In genomic region chr11:324611-325517, GRCh38 we compare ENCODE assay signal across 10 cellular contexts. TPM values are rescaled to one million over a fixed set of nuclear protein-coding genes. Genes with fewer than 3 reads are reported as not detected.
DNase-seq lines count a peak whose midpoint lies in the region; ATAC-seq, FAIRE-seq and TF ChIP-seq lines count a peak whose summit lies in the region.
"Not testable (repeated sequence)": the region's sequence is repeated elsewhere in the genome, so short reads cannot be mapped to it uniquely, and the experiment has no call there.
"Had no signal": no experiment of that assay in that cellular context is flagged by ENCODE, and none has a peak within 500 bp of the region (broad histone marks: within the 10 kb centered on the region; RNA-seq: fewer than 3 reads in every experiment).

No MANE protein-coding gene starts in this region.

- FAIRE-seq in endometrium (lab: Jason Lieb, UNC) = peak; percentile 95

- CTCF ChIA-PET in T-cell (lab: Charles Lee) = interaction anchor here in 1 of 2 donors (1.0 kb wide), 1 partner anchor 87 kb away, joined by 3 read pairs; no protein-coding TSS in a partner anchor

- H3K27ac Mint-ChIP-seq in CD4-positive, CD25-positive, alpha-beta regulatory T cell = peak overlapping the region; percentile 70 to 87 (median 80)
- peak overlapping the region; percentile 18 to 83 for H3K27ac Mint-ChIP-seq in T-cell
- peak overlapping the region; percentile 67 for H3K27ac Mint-ChIP-seq in activated naive CD8-positive, alpha-beta T cell treated with anti-CD3 and anti-CD28 coated beads, Interleukin-2, amount 10 ng/mL, durations not matched to agents 7 days and 5 days
- H3K27ac Mint-ChIP-seq in naive B cell = peak overlapping the region; percentile 37 to 96 (median 50)

- POLR2A ChIA-PET in T-cell (lab: Charles Lee) = interaction anchor here in 1 of 2 donors (0.7 kb wide), 1 partner anchor 12 kb away, joined by 8 read pairs; no protein-coding TSS in a partner anchor
- POLR2A ChIA-PET in activated naive CD8-positive, alpha-beta T cell treated with anti-CD3 and anti-CD28 coated beads, Interleukin-2, amount 10 ng/mL, durations not matched to agents 7 days and 5 days (lab: Charles Lee) = interaction anchor here (0.6 to 6.2 kb wide), 10 partner anchors 8 to 125 kb away, joined by 3 to 71 read pairs (median 4); partner anchors contain the start of genes PTDSS2 and SIGIRR

- H3K36me3 ChIP-seq in CD4-positive, CD25-positive, alpha-beta regulatory T cell (ENCODE audit: control insufficient read depth, insufficient read depth, low read length); tibial nerve: not testable (repeated sequence)

- not testable (repeated sequence) for H3K4me3 ChIP-seq in CD4-positive, CD25-positive, alpha-beta regulatory T cell (ENCODE audit: low read depth, low read length); right cardiac atrium (ENCODE audit: low read length); tibial nerve

- WGBS in right cardiac atrium = 36% methylated on average over 30 of the region's 34 CpGs
- WGBS in tibial nerve, 2 donors = 50 to 53% methylated on average over 27 to 29 of the region's 34 CpGs

- peak overlapping the region in 1 of 4 donors; percentile 70 for H3K4me3 Mint-ChIP-seq in CD4-positive, CD25-positive, alpha-beta regulatory T cell
- peak overlapping the region in 2 of 3 donors; percentile 37 to 58 for H3K4me3 Mint-ChIP-seq in T-cell
- peak overlapping the region; percentile 69 for H3K4me3 Mint-ChIP-seq in activated naive CD8-positive, alpha-beta T cell treated with anti-CD3 and anti-CD28 coated beads, Interleukin-2, amount 10 ng/mL, durations not matched to agents 7 days and 5 days
- H3K4me3 Mint-ChIP-seq in naive B cell = peak overlapping the region in 3 of 8 donors; percentile 15 to 44 (median 28)

- TF ChIP-seq CTCF in tibial nerve (IDR thresholded peaks at IDR 0.05) = not testable (repeated sequence)

- not testable (repeated sequence) for ATAC-seq in CD4-positive, CD25-positive, alpha-beta regulatory T cell (ENCODE audit: low read depth in 2 of 2); T-cell (replicated peaks in 1 of 4); activated naive CD8-positive, alpha-beta T cell treated with anti-CD3 and anti-CD28 coated beads, Interleukin-2, amount 10 ng/mL, durations not matched to agents 7 days and 5 days (ENCODE audit: low read depth); naive B cell (ENCODE audit: low read depth in 2 of 2); sciatic nerve
- ATAC-seq in right cardiac atrium = peak in 1 of 2 donors; percentile 11

- H3K9me3 ChIP-seq in CD4-positive, CD25-positive, alpha-beta regulatory T cell (ENCODE audit: control insufficient read depth in 2 of 2, low read length in 2 of 2); right cardiac atrium (ENCODE audit: control insufficient read depth, low read length); tibial nerve: not testable (repeated sequence)

- not testable (repeated sequence) for H3K27me3 Mint-ChIP-seq in CD4-positive, CD25-positive, alpha-beta regulatory T cell; T-cell; activated naive CD8-positive, alpha-beta T cell treated with anti-CD3 and anti-CD28 coated beads, Interleukin-2, amount 10 ng/mL, durations not matched to agents 7 days and 5 days; naive B cell

- H3K36me3 Mint-ChIP-seq in CD4-positive, CD25-positive, alpha-beta regulatory T cell; T-cell; activated naive CD8-positive, alpha-beta T cell treated with anti-CD3 and anti-CD28 coated beads, Interleukin-2, amount 10 ng/mL, durations not matched to agents 7 days and 5 days; naive B cell: not testable (repeated sequence)

- H3K27ac ChIP-seq in CD4-positive, CD25-positive, alpha-beta regulatory T cell (ENCODE audit: insufficient read depth, low read length, poor library complexity, severe bottlenecking) = not testable (repeated sequence)
- H3K27ac ChIP-seq in right cardiac atrium (ENCODE audit: low read length) (peak overlapping the region; percentile 89), tibial nerve (peak overlapping the region; percentile 86 to 97 (median 94))

- DNase-seq in CD4-positive, CD25-positive, alpha-beta regulatory T cell; T-cell; naive B cell: not testable (repeated sequence)
- peak; percentile 30 for DNase-seq in activated naive CD8-positive, alpha-beta T cell treated with anti-CD3 and anti-CD28 coated beads, Interleukin-2, amount 10 ng/mL, durations not matched to agents 7 days and 5 days
- DNase-seq in right cardiac atrium (peak; percentile 68 to 87 (median 83)), sciatic nerve (ENCODE audit: low spot score) (peak; percentile 64), tibial nerve (ENCODE audit: low spot score in 2 of 2) (peak; percentile 36 to 60)

- peaks cover 33% of the 10 kb centered on the region for H3K4me1 ChIP-seq in CD4-positive, CD25-positive, alpha-beta regulatory T cell (ENCODE audit: control insufficient read depth, insufficient read depth, low read length, poor library complexity, severe bottlenecking)
- H3K4me1 ChIP-seq in right cardiac atrium (ENCODE audit: control insufficient read depth, insufficient read depth, low read length) = not testable (repeated sequence)
- H3K4me1 ChIP-seq in tibial nerve = peaks cover 4 to 56% (median 45%) of the 10 kb centered on the region in 4 donors

- not testable (repeated sequence) for H3K27me3 ChIP-seq in CD4-positive, CD25-positive, alpha-beta regulatory T cell (ENCODE audit: control insufficient read depth, insufficient read depth, low read length); right cardiac atrium (ENCODE audit: control insufficient read depth, insufficient read depth); tibial nerve

- TF ChIP-seq POLR2A in tibial nerve (IDR thresholded peaks at IDR 0.05) = not testable (repeated sequence)

- TF ChIP-seq EP300 in tibial nerve (IDR thresholded peaks at IDR 0.05) = not testable (repeated sequence)

- peaks cover 8 to 62% (median 28%) of the 10 kb centered on the region in 4 donors for H3K4me1 Mint-ChIP-seq in CD4-positive, CD25-positive, alpha-beta regulatory T cell
- peaks cover 55 to 65% (median 60%) of the 10 kb centered on the region in 3 donors for H3K4me1 Mint-ChIP-seq in T-cell
- H3K4me1 Mint-ChIP-seq in activated naive CD8-positive, alpha-beta T cell treated with anti-CD3 and anti-CD28 coated beads, Interleukin-2, amount 10 ng/mL, durations not matched to agents 7 days and 5 days = peaks cover 53% of the 10 kb centered on the region
- H3K4me1 Mint-ChIP-seq in naive B cell = peaks cover 39 to 61% (median 48%) of the 10 kb centered on the region in 3 donors

- intact Hi-C loops in right cardiac atrium (cut with DNase I); sciatic nerve (cut with DNase I): not testable (repeated sequence)

- not testable (repeated sequence) for H3K9me3 Mint-ChIP-seq in CD4-positive, CD25-positive, alpha-beta regulatory T cell; T-cell; activated naive CD8-positive, alpha-beta T cell treated with anti-CD3 and anti-CD28 coated beads, Interleukin-2, amount 10 ng/mL, durations not matched to agents 7 days and 5 days; naive B cell

RNA-seq across cellular contexts. Expression of gene IFITM3, which starts 4.2 kb away (rescaled TPM):
- total RNA-seq in CD4-positive, CD25-positive, alpha-beta regulatory T cell = 6.7 TPM
- polyA plus RNA-seq in CD4-positive, CD25-positive, alpha-beta regulatory T cell = 10 to 100 TPM in 2 of 4 donors, 1 to 10 TPM in 2; 3.5 to 94.8 (median 42.6) TPM
- total RNA-seq in T-cell (10 to 100 TPM in 4 of 5 donors, 1 to 10 TPM in 1; 2.1 to 35.5 (median 17.6) TPM), right cardiac atrium (100 to 1,000 TPM; 263 to 569 (median 519) TPM), sciatic nerve (1,044 TPM), tibial nerve (100 to 1,000 TPM; 258 to 816 (median 325) TPM)
- total RNA-seq in activated naive CD8-positive, alpha-beta T cell treated with anti-CD3 and anti-CD28 coated beads, Interleukin-2, amount 10 ng/mL, durations not matched to agents 7 days and 5 days = 100 to 1,000 TPM; 258 to 267 TPM
- polyA plus RNA-seq in right cardiac atrium (749 TPM), naive B cell (ENCODE audit: low read depth in 6 of 6) (100 to 1,000 TPM in 1 of 6 donors, 10 to 100 TPM in 3, 1 to 10 TPM in 1, under 1 TPM in 1; 0.71 to 178 (median 64.1) TPM)

RNA-seq across cellular contexts. Expression of gene IFITM1, which starts 11.0 kb away (rescaled TPM):
- total RNA-seq in CD4-positive, CD25-positive, alpha-beta regulatory T cell = 320 TPM
- 1,000 to 10,000 TPM; 1,249 to 1,544 (median 1,415) TPM for polyA plus RNA-seq in CD4-positive, CD25-positive, alpha-beta regulatory T cell
- 100 to 1,000 TPM; 201 to 427 (median 243) TPM for total RNA-seq in T-cell
- 1,000 to 10,000 TPM; 1,182 to 1,374 TPM for total RNA-seq in activated naive CD8-positive, alpha-beta T cell treated with anti-CD3 and anti-CD28 coated beads, Interleukin-2, amount 10 ng/mL, durations not matched to agents 7 days and 5 days
- total RNA-seq in right cardiac atrium = 100 to 1,000 TPM in 3 of 4 donors, 10 to 100 TPM in 1; 85.0 to 169 (median 116) TPM
- polyA plus RNA-seq in right cardiac atrium = 235 TPM
- 100 to 1,000 TPM; 152 to 299 (median 164) TPM for polyA plus RNA-seq in naive B cell (ENCODE audit: low read depth in 6 of 6)
- 344 TPM for total RNA-seq in sciatic nerve
- total RNA-seq in tibial nerve = 100 to 1,000 TPM; 216 to 431 (median 256) TPM

RNA-seq across cellular contexts. Expression of gene IFITM2, which starts 17.2 kb away (rescaled TPM):
- 376 TPM for total RNA-seq in CD4-positive, CD25-positive, alpha-beta regulatory T cell
- 1,000 to 10,000 TPM; 1,701 to 2,097 (median 1,858) TPM for polyA plus RNA-seq in CD4-positive, CD25-positive, alpha-beta regulatory T cell
- 100 to 1,000 TPM; 276 to 654 (median 359) TPM for total RNA-seq in T-cell
- 1,000 to 10,000 TPM; 1,890 to 1,949 TPM for total RNA-seq in activated naive CD8-positive, alpha-beta T cell treated with anti-CD3 and anti-CD28 coated beads, Interleukin-2, amount 10 ng/mL, durations not matched to agents 7 days and 5 days
- total RNA-seq in right cardiac atrium = 100 to 1,000 TPM; 180 to 290 (median 240) TPM
- 393 TPM for polyA plus RNA-seq in right cardiac atrium
- 1,000 to 10,000 TPM in 4 of 6 donors, 100 to 1,000 TPM in 2; 915 to 1,467 (median 1,288) TPM for polyA plus RNA-seq in naive B cell (ENCODE audit: low read depth in 6 of 6)
- 853 TPM for total RNA-seq in sciatic nerve
- total RNA-seq in tibial nerve = 100 to 1,000 TPM; 258 to 624 (median 292) TPM

RNA-seq across cellular contexts. Expression of gene IFITM5, which starts 25.5 kb away (rescaled TPM):
- not detected for total RNA-seq in CD4-positive, CD25-positive, alpha-beta regulatory T cell
- not detected for polyA plus RNA-seq in CD4-positive, CD25-positive, alpha-beta regulatory T cell
- total RNA-seq in T-cell (not detected), right cardiac atrium (not detected), sciatic nerve (not detected), tibial nerve (not detected)
- not detected for total RNA-seq in activated naive CD8-positive, alpha-beta T cell treated with anti-CD3 and anti-CD28 coated beads, Interleukin-2, amount 10 ng/mL, durations not matched to agents 7 days and 5 days
- polyA plus RNA-seq in right cardiac atrium (not detected), naive B cell (ENCODE audit: low read depth in 6 of 6) (not detected)
- total RNA-seq: Calu3, H1 had no signal
- polyA plus RNA-seq: H1 had no signal

RNA-seq across cellular contexts. Expression of gene PGGHG, which starts 35.9 kb away (rescaled TPM):
- 188 TPM for total RNA-seq in CD4-positive, CD25-positive, alpha-beta regulatory T cell
- 1 to 10 TPM; 1.5 to 2.9 (median 2.5) TPM for polyA plus RNA-seq in CD4-positive, CD25-positive, alpha-beta regulatory T cell
- total RNA-seq in T-cell (100 to 1,000 TPM; 252 to 818 (median 459) TPM), right cardiac atrium (10 to 100 TPM in 3 of 4 donors, 1 to 10 TPM in 1; 9.9 to 15.8 (median 11.9) TPM), sciatic nerve (60.3 TPM), tibial nerve (100 to 1,000 TPM in 1 of 4 donors, 10 to 100 TPM in 3; 43.7 to 166 (median 55.6) TPM)
- total RNA-seq in activated naive CD8-positive, alpha-beta T cell treated with anti-CD3 and anti-CD28 coated beads, Interleukin-2, amount 10 ng/mL, durations not matched to agents 7 days and 5 days = 100 to 1,000 TPM; 641 to 664 TPM
- polyA plus RNA-seq in right cardiac atrium (18.7 TPM), naive B cell (ENCODE audit: low read depth in 6 of 6) (1 to 10 TPM; 3.4 to 8.3 (median 4.3) TPM)

Comparison
In these comparisons a context has a peak if more than half of its experiments do, and no peak if none do; other contexts are left out.
1. RNA of gene IFITM3, which starts 4.2 kb away (total RNA-seq): 1,044 TPM in sciatic nerve (single experiment), 263 to 569 TPM in right cardiac atrium, 258 to 816 TPM in tibial nerve and 258 to 267 TPM in activated naive CD8-positive, alpha-beta T cell treated with anti-CD3 and anti-CD28 coated beads, Interleukin-2, amount 10 ng/mL, durations not matched to agents 7 days and 5 days; 2.1 to 35.5 TPM in T-cell and 6.7 TPM in CD4-positive, CD25-positive, alpha-beta regulatory T cell (single experiment); every median in the first group is over 4 times any median in the second.
2. Peak in every context shown above with its lines, with median percentiles within 50 percentile points of each other: H3K27ac Mint-ChIP-seq.